In the genomic region with DNA sequence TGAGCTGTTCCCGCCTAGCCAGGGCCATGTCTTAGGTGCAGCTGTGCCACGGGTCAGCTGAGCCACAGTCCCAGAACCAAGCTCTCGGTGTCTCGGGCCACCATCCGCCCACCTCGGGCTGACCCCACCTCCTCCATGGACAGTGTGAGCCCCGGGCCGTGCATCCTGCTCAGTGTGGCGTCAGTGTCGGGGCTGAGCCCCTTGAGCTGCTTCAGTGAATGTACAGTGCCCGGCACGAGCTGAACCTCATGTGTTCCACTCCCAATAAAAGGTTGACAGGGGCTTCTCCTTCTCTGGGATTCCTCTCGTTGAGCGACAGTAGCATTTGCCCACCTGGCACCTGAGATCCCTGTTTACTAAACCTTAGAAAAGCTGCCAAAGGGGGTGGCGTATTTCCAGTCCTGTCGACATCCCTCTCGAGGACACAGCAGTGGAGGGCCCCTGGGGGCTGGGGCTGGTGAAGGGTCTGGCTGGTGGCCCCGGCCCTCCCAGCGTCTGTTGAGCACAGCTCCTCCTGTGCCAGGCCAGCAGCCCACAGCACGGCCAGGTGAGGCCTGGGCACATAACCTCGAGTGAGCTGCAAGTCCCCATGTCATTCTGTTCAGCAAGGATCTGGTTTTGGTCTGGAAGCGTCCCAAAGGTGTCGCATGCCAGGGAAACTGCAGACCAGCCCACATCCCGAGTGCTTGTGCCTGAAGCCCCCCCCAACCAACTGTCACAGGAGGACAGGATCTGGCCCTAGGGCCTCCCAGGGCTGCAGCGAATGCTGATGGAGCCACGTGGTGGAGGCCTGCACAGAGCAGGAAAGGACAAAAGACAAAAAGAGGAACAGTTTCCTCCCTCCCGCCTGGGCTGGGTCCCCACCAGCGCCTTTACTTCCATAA, we compare ENCODE assay signal across 9 cellular contexts. TPM values are rescaled to one million over a fixed set of nuclear protein-coding genes. Genes with fewer than 3 reads are reported as not detected.
DNase-seq lines count a peak whose midpoint lies in the region; ATAC-seq lines count a peak whose summit lies in the region.
"Had no signal": no experiment of that assay in that cellular context is flagged by ENCODE, and none has a peak within 500 bp of the region (broad histone marks: within the 10 kb centered on the region; RNA-seq: fewer than 3 reads in every experiment).

No MANE protein-coding gene starts in this region.

- no peaks in the 10 kb centered on the region for H3K9me3 Mint-ChIP-seq in naive thymus-derived CD4-positive, alpha-beta T cell

- H3K36me3 Mint-ChIP-seq in naive thymus-derived CD4-positive, alpha-beta T cell: peaks cover 0 to 4% (median 0%) of the 10 kb centered on the region in 5 donors

- H3K27me3 ChIP-seq in ACC112 (ENCODE audit: insufficient read depth, low read length): no peaks in the 10 kb centered on the region
- H3K27me3 ChIP-seq in naive thymus-derived CD4-positive, alpha-beta T cell (ENCODE audit: control insufficient read depth in 2 of 2, insufficient read depth in 2 of 2, low read length in 2 of 2): no peaks in the 10 kb centered on the region

- peak overlapping the region; percentile 58 for H3K27ac ChIP-seq in ACC112 (ENCODE audit: low read depth, low read length)
- no peak overlapping the region for H3K27ac ChIP-seq in naive thymus-derived CD4-positive, alpha-beta T cell (ENCODE audit: low read depth, low read length)

- H3K4me1 Mint-ChIP-seq in naive thymus-derived CD4-positive, alpha-beta T cell: peaks cover 0 to 3% (median 0%) of the 10 kb centered on the region in 7 donors

- no peak overlapping the region for H3K27ac Mint-ChIP-seq in naive thymus-derived CD4-positive, alpha-beta T cell

- peak; percentile 47 for ATAC-seq in naive thymus-derived CD4-positive, alpha-beta T cell
- ATAC-seq in GM19324 (IDR thresholded peaks at IDR 0.05; ENCODE audit: low FRiP score, unreplicated experiment): no peak

- POLR2A ChIA-PET in naive thymus-derived CD4-positive, alpha-beta T cell (lab: Charles Lee): no interaction called here

- DNase-seq in NOMO-1 treated with DMSO at 0.1 percent for 48 hours (lab: John Stamatoyannopoulos, UW; ENCODE audit: unreplicated experiment) (peak; percentile 36), epidermal melanocyte (ENCODE audit: insufficient read length, low spot score) (peak; percentile 37), putamen (ENCODE audit: low spot score) (no peak)
- no peak for DNase-seq in naive thymus-derived CD4-positive, alpha-beta T cell
- DNase-seq in stimulated activated CD4-positive, alpha-beta T cell treated with anti-CD3 and anti-CD28 coated beads, Interleukin-12 subunit alpha, Interleukin-12 subunit beta, amount 100 ng/mL, for 4 hours: no peak
- no peak for DNase-seq in activated CD8-positive, alpha-beta memory T cell treated with anti-CD3 and anti-CD28 coated beads for 24 hours
- DNase-seq: stimulated activated CD4-positive, alpha-beta T cell treated with anti-CD3 and anti-CD28 coated beads, Interleukin-2, amount 100 ng/mL, for 24 hours had no signal

- H3K4me3 ChIP-seq in ACC112 (ENCODE audit: low read depth, low read length): no peak overlapping the region
- H3K4me3 ChIP-seq in naive thymus-derived CD4-positive, alpha-beta T cell (ENCODE audit: low read length): no peak overlapping the region

- CTCF ChIA-PET in naive thymus-derived CD4-positive, alpha-beta T cell (lab: Charles Lee): interaction anchor here (0.9 kb wide), 1 partner anchor 27 kb away, joined by 3 read pairs; no protein-coding TSS in a partner anchor

- H2AFZ ChIP-seq in ACC112 (ENCODE audit: low read length, unreplicated experiment): no peak overlapping the region

- peaks cover 31% of the 10 kb centered on the region for H3K4me1 ChIP-seq in ACC112 (ENCODE audit: control insufficient read depth, insufficient read depth, low read length, unreplicated experiment)
- no peaks in the 10 kb centered on the region for H3K4me1 ChIP-seq in naive thymus-derived CD4-positive, alpha-beta T cell (ENCODE audit: control insufficient read depth in 2 of 2, insufficient read depth in 2 of 2, low read length in 2 of 2)

- H3K4me3 Mint-ChIP-seq in naive thymus-derived CD4-positive, alpha-beta T cell: no peak overlapping the region

- no peaks in the 10 kb centered on the region for H3K9me3 ChIP-seq in naive thymus-derived CD4-positive, alpha-beta T cell (ENCODE audit: control insufficient read depth in 2 of 3, low read length in 3 of 3)

- H3K27me3 Mint-ChIP-seq in naive thymus-derived CD4-positive, alpha-beta T cell: no peaks in the 10 kb centered on the region

- H3K79me2 ChIP-seq in ACC112 (ENCODE audit: control insufficient read depth, insufficient read depth, low read length, unreplicated experiment): no peaks in the 10 kb centered on the region

- H3K36me3 ChIP-seq in ACC112 (ENCODE audit: insufficient read depth, low read length): no peaks in the 10 kb centered on the region
- H3K36me3 ChIP-seq in naive thymus-derived CD4-positive, alpha-beta T cell (ENCODE audit: control insufficient read depth in 2 of 3, insufficient read depth in 3 of 3, low read length in 3 of 3): peaks cover 0 to 21% (median 0%) of the 10 kb centered on the region in 3 experiments

- intact Hi-C loops in naive thymus-derived CD4-positive, alpha-beta T cell (cut with micrococcal nuclease): no loop called here

RNA-seq across cellular contexts. Expression of a gene that starts 21.2 kb away (rescaled TPM):
- total RNA-seq in naive thymus-derived CD4-positive, alpha-beta T cell: 10 to 100 TPM; 29.8 to 45.2 (median 43.6) TPM
- 10 to 100 TPM; 55.9 to 81.6 TPM for polyA plus RNA-seq in naive thymus-derived CD4-positive, alpha-beta T cell

RNA-seq across cellular contexts. Expression of a gene that starts 31.2 kb away (rescaled TPM):
- 100 to 1,000 TPM in 2 of 5 experiments, 10 to 100 TPM in 3; 41.1 to 108 (median 74.4) TPM for total RNA-seq in naive thymus-derived CD4-positive, alpha-beta T cell
- 10 to 100 TPM; 43.7 to 56.9 TPM for polyA plus RNA-seq in naive thymus-derived CD4-positive, alpha-beta T cell

Comparison
In these comparisons a context has a peak if more than half of its experiments do, and no peak if none do; other contexts are left out.
1. DNase-seq: peak in NOMO-1 treated with DMSO at 0.1 percent for 48 hours (single experiment) and epidermal melanocyte (single experiment); none in naive thymus-derived CD4-positive, alpha-beta T cell (0 of 9), stimulated activated CD4-positive, alpha-beta T cell treated with anti-CD3 and anti-CD28 coated beads, Interleukin-12 subunit alpha, Interleukin-12 subunit beta, amount 100 ng/mL, for 4 hours (single experiment), putamen (single experiment) and activated CD8-positive, alpha-beta memory T cell treated with anti-CD3 and anti-CD28 coated beads for 24 hours (single experiment).